Comparison of ENCODE assay signal across 1 cellular context in the genomic region with DNA sequence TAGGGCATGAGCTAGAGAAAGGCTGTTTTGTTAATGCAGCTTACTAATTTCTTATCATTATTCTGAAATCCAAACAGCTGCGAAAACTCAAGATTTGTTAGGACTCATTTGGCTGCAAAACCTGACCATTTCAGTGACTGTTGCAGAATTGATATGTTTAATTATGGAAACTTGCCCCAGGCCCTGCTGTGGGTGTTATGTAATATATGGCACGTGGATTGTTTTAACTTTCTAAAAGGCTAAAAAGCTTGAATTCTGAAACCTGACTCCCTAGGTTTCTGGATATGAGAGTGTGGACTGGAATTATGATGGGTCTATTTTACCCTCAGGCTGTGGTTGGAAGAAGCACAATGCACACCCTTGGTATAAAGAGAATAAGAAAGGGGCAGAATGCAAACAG.
TF ChIP-seq lines count a peak whose summit lies in the region.

No MANE protein-coding gene starts in this region.

TF ChIP-seq in HEK293, 187 proteins besides CTCF, POLR2A, EP300 and RAD21 (continued from another document):
- TF ChIP-seq, protein P1, sequence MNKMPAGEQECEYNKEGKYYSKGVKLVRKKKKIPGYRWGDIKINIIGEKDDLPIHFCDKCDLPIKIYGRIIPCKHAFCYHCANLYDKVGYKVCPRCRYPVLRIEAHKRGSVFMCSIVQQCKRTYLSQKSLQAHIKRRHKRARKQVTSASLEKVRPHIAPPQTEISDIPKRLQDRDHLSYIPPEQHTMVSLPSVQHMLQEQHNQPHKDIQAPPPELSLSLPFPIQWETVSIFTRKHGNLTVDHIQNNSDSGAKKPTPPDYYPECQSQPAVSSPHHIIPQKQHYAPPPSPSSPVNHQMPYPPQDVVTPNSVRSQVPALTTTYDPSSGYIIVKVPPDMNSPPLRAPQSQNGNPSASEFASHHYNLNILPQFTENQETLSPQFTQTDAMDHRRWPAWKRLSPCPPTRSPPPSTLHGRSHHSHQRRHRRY (tag by site-specific recombination; IDR thresholded peaks at IDR 0.05), result no peak
- TF ChIP-seq ZNF366 (tag by site-specific recombination; conservative IDR thresholded peaks at IDR 0.05) (no peak), SETDB1 (IDR thresholded peaks at IDR 0.05; ENCODE audit: insufficient read length, low read length) (no peak), ZNF423 (tag by site-specific recombination; IDR thresholded peaks at IDR 0.05) (no peak), ZNF843 (tag by site-specific recombination; IDR thresholded peaks at IDR 0.05) (0 out of 2 replicates have a peak, but pooled peaks have one; percentile 12), ZNF621 (tag by site-specific recombination; IDR thresholded peaks at IDR 0.05) (no peak), ZNF555 (tag by site-specific recombination; conservative IDR thresholded peaks at IDR 0.05) (no peak), ZNF112 (tag by site-specific recombination; IDR thresholded peaks at IDR 0.05) (no peak), ZNF350 (tag by site-specific recombination; IDR thresholded peaks at IDR 0.05) (no peak), FEZF1 (tag by site-specific recombination; IDR thresholded peaks at IDR 0.05) (peak; percentile 60; the same call in 1 of the 2 replicates), ZNF121 (tag by site-specific recombination; IDR thresholded peaks at IDR 0.05) (no peak), GLIS2 (tag by site-specific recombination; IDR thresholded peaks at IDR 0.05) (no peak), ZIC2 (tag by site-specific recombination; IDR thresholded peaks at IDR 0.05) (no peak), ZNF202 (tag by site-specific recombination; IDR thresholded peaks at IDR 0.05; ENCODE audit: borderline replicate concordance) (no peak)
- TF ChIP-seq, protein P2, sequence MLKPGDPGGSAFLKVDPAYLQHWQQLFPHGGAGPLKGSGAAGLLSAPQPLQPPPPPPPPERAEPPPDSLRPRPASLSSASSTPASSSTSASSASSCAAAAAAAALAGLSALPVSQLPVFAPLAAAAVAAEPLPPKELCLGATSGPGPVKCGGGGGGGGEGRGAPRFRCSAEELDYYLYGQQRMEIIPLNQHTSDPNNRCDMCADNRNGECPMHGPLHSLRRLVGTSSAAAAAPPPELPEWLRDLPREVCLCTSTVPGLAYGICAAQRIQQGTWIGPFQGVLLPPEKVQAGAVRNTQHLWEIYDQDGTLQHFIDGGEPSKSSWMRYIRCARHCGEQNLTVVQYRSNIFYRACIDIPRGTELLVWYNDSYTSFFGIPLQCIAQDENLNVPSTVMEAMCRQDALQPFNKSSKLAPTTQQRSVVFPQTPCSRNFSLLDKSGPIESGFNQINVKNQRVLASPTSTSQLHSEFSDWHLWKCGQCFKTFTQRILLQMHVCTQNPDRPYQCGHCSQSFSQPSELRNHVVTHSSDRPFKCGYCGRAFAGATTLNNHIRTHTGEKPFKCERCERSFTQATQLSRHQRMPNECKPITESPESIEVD (tag by site-specific recombination; IDR thresholded peaks at IDR 0.05), result peak; percentile 50
- TF ChIP-seq, protein P3, sequence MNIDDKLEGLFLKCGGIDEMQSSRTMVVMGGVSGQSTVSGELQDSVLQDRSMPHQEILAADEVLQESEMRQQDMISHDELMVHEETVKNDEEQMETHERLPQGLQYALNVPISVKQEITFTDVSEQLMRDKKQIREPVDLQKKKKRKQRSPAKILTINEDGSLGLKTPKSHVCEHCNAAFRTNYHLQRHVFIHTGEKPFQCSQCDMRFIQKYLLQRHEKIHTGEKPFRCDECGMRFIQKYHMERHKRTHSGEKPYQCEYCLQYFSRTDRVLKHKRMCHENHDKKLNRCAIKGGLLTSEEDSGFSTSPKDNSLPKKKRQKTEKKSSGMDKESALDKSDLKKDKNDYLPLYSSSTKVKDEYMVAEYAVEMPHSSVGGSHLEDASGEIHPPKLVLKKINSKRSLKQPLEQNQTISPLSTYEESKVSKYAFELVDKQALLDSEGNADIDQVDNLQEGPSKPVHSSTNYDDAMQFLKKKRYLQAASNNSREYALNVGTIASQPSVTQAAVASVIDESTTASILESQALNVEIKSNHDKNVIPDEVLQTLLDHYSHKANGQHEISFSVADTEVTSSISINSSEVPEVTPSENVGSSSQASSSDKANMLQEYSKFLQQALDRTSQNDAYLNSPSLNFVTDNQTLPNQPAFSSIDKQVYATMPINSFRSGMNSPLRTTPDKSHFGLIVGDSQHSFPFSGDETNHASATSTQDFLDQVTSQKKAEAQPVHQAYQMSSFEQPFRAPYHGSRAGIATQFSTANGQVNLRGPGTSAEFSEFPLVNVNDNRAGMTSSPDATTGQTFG (tag by site-specific recombination; IDR thresholded peaks at IDR 0.05; ENCODE audit: borderline replicate concordance), result no peak
- TF ChIP-seq, protein P4, sequence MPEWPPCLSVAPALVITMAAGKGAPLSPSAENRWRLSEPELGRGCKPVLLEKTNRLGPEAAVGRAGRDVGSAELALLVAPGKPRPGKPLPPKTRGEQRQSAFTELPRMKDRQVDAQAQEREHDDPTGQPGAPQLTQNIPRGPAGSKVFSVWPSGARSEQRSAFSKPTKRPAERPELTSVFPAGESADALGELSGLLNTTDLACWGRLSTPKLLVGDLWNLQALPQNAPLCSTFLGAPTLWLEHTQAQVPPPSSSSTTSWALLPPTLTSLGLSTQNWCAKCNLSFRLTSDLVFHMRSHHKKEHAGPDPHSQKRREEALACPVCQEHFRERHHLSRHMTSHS (tag by site-specific recombination; IDR thresholded peaks at IDR 0.05), result no peak
- TF ChIP-seq, protein P5, sequence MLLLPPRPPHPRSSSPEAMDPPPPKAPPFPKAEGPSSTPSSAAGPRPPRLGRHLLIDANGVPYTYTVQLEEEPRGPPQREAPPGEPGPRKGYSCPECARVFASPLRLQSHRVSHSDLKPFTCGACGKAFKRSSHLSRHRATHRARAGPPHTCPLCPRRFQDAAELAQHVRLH (tag by site-specific recombination; IDR thresholded peaks at IDR 0.05), result no peak
- TF ChIP-seq, protein P6, sequence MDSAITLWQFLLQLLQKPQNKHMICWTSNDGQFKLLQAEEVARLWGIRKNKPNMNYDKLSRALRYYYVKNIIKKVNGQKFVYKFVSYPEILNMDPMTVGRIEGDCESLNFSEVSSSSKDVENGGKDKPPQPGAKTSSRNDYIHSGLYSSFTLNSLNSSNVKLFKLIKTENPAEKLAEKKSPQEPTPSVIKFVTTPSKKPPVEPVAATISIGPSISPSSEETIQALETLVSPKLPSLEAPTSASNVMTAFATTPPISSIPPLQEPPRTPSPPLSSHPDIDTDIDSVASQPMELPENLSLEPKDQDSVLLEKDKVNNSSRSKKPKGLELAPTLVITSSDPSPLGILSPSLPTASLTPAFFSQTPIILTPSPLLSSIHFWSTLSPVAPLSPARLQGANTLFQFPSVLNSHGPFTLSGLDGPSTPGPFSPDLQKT (IDR thresholded peaks at IDR 0.05; ENCODE audit: borderline replicate concordance, low read depth, low read length), result no peak
- TF ChIP-seq, protein P7, sequence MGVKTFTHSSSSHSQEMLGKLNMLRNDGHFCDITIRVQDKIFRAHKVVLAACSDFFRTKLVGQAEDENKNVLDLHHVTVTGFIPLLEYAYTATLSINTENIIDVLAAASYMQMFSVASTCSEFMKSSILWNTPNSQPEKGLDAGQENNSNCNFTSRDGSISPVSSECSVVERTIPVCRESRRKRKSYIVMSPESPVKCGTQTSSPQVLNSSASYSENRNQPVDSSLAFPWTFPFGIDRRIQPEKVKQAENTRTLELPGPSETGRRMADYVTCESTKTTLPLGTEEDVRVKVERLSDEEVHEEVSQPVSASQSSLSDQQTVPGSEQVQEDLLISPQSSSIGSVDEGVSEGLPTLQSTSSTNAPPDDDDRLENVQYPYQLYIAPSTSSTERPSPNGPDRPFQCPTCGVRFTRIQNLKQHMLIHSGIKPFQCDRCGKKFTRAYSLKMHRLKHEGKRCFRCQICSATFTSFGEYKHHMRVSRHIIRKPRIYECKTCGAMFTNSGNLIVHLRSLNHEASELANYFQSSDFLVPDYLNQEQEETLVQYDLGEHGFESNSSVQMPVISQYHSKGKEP (tag by site-specific recombination; IDR thresholded peaks at IDR 0.05), result 0 out of 2 replicates have a peak, but pooled peaks have one; percentile 20
TF ChIP-seq in HEK293: peak in this region for 4.
